Comparison of ENCODE assay signal across 8 cellular contexts in the genomic region with DNA sequence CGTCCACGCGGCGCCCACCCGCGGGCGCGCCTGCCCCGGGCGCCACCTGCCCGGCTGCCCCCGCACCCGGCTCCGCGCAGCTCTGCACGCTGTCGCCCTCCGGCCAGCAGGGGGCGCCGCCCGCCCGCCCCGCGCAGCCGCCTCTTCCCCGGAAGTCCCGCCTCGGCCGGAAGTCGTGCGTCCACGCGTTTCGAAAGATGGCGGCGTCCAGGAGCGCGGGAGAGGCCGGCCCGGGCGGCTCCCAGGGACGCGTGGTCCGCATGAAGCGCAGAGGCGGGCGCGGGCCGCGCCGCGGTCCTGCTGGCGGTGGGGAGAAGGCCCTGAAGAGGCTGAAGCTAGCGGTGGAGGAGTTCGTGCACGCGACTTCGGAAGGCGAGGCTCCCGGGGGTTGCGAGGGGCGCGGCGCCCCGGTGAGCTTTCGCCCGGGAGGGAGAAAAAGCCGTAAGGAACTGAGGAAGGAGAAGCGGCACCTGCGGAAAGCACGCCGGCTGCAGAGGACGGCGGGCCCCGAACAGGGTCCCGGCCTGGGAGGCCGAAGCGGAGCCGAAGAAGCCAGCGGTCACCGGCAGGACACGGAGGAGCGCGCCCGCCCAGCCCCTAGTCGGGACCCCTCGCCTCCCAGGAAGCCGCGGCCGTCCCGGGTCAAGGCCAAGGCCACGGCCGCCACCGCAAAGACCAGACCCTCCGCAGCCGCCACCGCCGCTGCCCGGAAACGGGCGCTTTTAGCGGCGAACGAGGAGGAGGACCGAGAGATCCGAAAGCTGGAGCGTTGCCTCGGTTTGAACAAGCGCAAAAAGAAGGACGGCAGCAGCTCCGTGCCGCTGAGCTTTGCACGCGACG. TPM values are rescaled to one million over a fixed set of nuclear protein-coding genes. Genes with fewer than 3 reads are reported as not detected.
A peak's percentile ranks its signal among the peaks of the same experiment; 100 is the strongest.
DNase-seq lines count a peak whose midpoint lies in the region; TF ChIP-seq lines count a peak whose summit lies in the region.

A gene with protein sequence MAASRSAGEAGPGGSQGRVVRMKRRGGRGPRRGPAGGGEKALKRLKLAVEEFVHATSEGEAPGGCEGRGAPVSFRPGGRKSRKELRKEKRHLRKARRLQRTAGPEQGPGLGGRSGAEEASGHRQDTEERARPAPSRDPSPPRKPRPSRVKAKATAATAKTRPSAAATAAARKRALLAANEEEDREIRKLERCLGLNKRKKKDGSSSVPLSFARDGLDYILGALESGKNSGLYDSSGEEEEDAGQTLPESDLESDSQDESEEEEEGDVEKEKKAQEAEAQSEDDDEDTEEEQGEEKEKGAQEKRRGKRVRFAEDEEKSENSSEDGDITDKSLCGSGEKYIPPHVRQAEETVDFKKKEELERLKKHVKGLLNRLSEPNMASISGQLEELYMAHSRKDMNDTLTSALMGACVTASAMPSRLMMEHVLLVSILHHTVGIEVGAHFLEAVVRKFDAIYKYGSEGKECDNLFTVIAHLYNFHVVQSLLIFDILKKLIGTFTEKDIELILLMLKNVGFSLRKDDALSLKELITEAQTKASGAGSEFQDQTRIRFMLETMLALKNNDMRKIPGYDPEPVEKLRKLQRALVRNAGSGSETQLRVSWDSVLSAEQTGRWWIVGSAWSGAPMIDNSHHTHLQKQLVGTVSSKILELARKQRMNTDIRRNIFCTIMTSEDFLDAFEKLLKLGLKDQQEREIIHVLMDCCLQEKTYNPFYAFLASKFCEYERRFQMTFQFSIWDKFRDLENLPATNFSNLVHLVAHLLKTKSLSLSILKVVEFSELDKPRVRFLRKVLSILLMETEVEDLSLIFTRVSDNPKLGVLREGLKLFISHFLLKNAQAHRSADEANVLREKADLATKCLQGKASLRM (plus strand): TSS at position 172 of the 840 bp plus-strand sequence. CDS start 26 bp downstream, at position 198.

- H3K56ac ChIP-seq in H9 (ENCODE audit: insufficient read length, low read depth, low read length): no peak within 1 kb of the TSS

- no CpG with 5 or more reads among the region's 115 CpGs for WGBS in H9 (ENCODE audit: extremely low coverage, insufficient read length, low lambda C conversion rate)
- WGBS in testis, 2 donors: 0 to 1% methylated on average over 34 to 100 of the region's 115 CpGs

- H3K9ac ChIP-seq in H9 (ENCODE audit: extremely low read depth, insufficient read length, low read length) (peak within 1 kb of the TSS; percentile 87), Loucy (ENCODE audit: low read depth, low read length, poor library complexity, severe bottlenecking) (peak within 1 kb of the TSS; percentile 91)

- no peak within 1 kb of the TSS for H2AK5ac ChIP-seq in H9 (ENCODE audit: insufficient read length, low read length)

- H3K36me3 ChIP-seq in Loucy (ENCODE audit: insufficient read depth, low read length): peaks cover 25% of the 10 kb centered on the region; the same call in 1 of the 2 replicates
- no peaks in the 10 kb centered on the region for H3K36me3 ChIP-seq in testis (ENCODE audit: low read depth, missing control alignments)

- no peaks in the 10 kb centered on the region for H3K9me3 ChIP-seq in H9 (ENCODE audit: control insufficient read depth, low read depth, low read length)
- no peaks in the 10 kb centered on the region for H3K9me3 ChIP-seq in Loucy (ENCODE audit: insufficient read depth, low read depth, low read length)
- no peaks in the 10 kb centered on the region for H3K9me3 ChIP-seq in testis

- H3K4me2 ChIP-seq in H9 (ENCODE audit: insufficient read depth, insufficient read length, low read length) (peak within 1 kb of the TSS; percentile 100), Loucy (ENCODE audit: low read depth, low read length, poor library complexity, severe bottlenecking) (peak within 1 kb of the TSS; percentile 100)

- TF ChIP-seq CTCF in H9 (conservative IDR thresholded peaks at IDR 0.05) (peak; percentile 73), Loucy (conservative IDR thresholded peaks at IDR 0.05; ENCODE audit: low read length) (peak; percentile 53), osteocyte (IDR thresholded peaks at IDR 0.05) (peak; percentile 82), testis (IDR thresholded peaks at IDR 0.05) (peak; percentile 86 to 98 (median 91))

- H3K23me2 ChIP-seq in H9 (ENCODE audit: insufficient read length, low read depth, low read length, poor library complexity, severe bottlenecking): peaks cover 15% of the 10 kb centered on the region

- H3K27ac Mint-ChIP-seq in H9: peak within 1 kb of the TSS in 2 of 3 experiments; percentile 22 to 89; a peak in 3 of 7 replicates
- peak within 1 kb of the TSS; percentile 72 for H3K27ac Mint-ChIP-seq in osteocyte (ENCODE audit: unreplicated experiment)

- peaks cover 10% of the 10 kb centered on the region for H3K79me1 ChIP-seq in H9 (ENCODE audit: insufficient read depth, low read depth, low read length, poor library complexity, severe bottlenecking)

- no peak within 1 kb of the TSS for H2BK120ac ChIP-seq in H9 (ENCODE audit: low read depth, low read length, poor library complexity, severe bottlenecking)

- H3K9me3 Mint-ChIP-seq in H9: no peaks in the 10 kb centered on the region; a peak in 1 of 5 replicates
- no peaks in the 10 kb centered on the region for H3K9me3 Mint-ChIP-seq in osteocyte (ENCODE audit: unreplicated experiment)

- intact Hi-C loops in testis (cut with DNase I; ENCODE audit: low total_unique reads): no loop called here

- H3K4me3 Mint-ChIP-seq in H9 (peak within 1 kb of the TSS; percentile 89 to 91), osteocyte (ENCODE audit: unreplicated experiment) (peak within 1 kb of the TSS; percentile 83)

- DNase-seq in H9: peak; percentile 84
- peak; percentile 81 for DNase-seq in SK-N-DZ (ENCODE audit: low spot score)
- peak; percentile 93 for DNase-seq in activated naive CD4-positive, alpha-beta T cell treated with Interleukin-2 at 50 U/mL for 16 hours
- no peak for DNase-seq in glomerular endothelial cell (ENCODE audit: extremely low read depth, low read depth, low spot score)
- DNase-seq in osteocyte (ENCODE audit: extremely low spot score, unreplicated experiment): peak; percentile 96
- peak; percentile 90 for DNase-seq in testis

- H3K4ac ChIP-seq in H9 (ENCODE audit: low read depth, low read length): no peak within 1 kb of the TSS

- no peak within 1 kb of the TSS for H2BK20ac ChIP-seq in H9 (ENCODE audit: low read depth, low read length, poor library complexity, severe bottlenecking)

- no peak within 1 kb of the TSS; the same call in 1 of the 2 replicates for H2BK15ac ChIP-seq in H9 (ENCODE audit: low read depth, low read length)

- H2BK5ac ChIP-seq in H9 (ENCODE audit: insufficient read length, low read length): no peak within 1 kb of the TSS

- peak within 1 kb of the TSS; percentile 79 for H3K18ac ChIP-seq in H9 (ENCODE audit: insufficient read length, low read depth, low read length)

- no peak within 1 kb of the TSS for H3K27ac ChIP-seq in H9 (ENCODE audit: insufficient read length, low read depth, low read length)
- H3K27ac ChIP-seq in testis: peak within 1 kb of the TSS; percentile 73 to 75

- H3K9me2 ChIP-seq in Loucy (replicated peaks; ENCODE audit: low read depth, low read length): no peaks in the 10 kb centered on the region

- no peak within 1 kb of the TSS for H3K23ac ChIP-seq in H9 (ENCODE audit: insufficient read length, low read depth, low read length)

- H2BK12ac ChIP-seq in H9 (ENCODE audit: insufficient read length, low read depth, low read length): no peak within 1 kb of the TSS

- H3K4me1 Mint-ChIP-seq in H9 (peaks cover 25 to 29% of the 10 kb centered on the region in 2 experiments), osteocyte (ENCODE audit: unreplicated experiment) (peaks cover 24% of the 10 kb centered on the region)

- H3K27me3 Mint-ChIP-seq in H9 (ENCODE audit: low read depth) (peaks cover 14% of the 10 kb centered on the region), osteocyte (ENCODE audit: unreplicated experiment) (peaks cover 28% of the 10 kb centered on the region)

- no peak within 1 kb of the TSS for H4K5ac ChIP-seq in H9 (ENCODE audit: insufficient read length, low read depth, low read length)

- H3K14ac ChIP-seq in H9 (ENCODE audit: insufficient read depth, low read length): peak within 1 kb of the TSS; percentile 90

- H4K8ac ChIP-seq in H9 (replicated peaks; ENCODE audit: insufficient read length, low read depth, low read length): no peak within 1 kb of the TSS

- no peak within 1 kb of the TSS for H2AFZ ChIP-seq in H9 (ENCODE audit: low read length)
- H2AFZ ChIP-seq in Loucy (ENCODE audit: low read length): peak within 1 kb of the TSS; percentile 94

- no peaks in the 10 kb centered on the region for H3F3A ChIP-seq in Loucy (ENCODE audit: low read depth)

- no peaks in the 10 kb centered on the region for H4K20me1 ChIP-seq in H9 (ENCODE audit: control insufficient read depth, insufficient read depth, insufficient read length)
- peaks cover 26% of the 10 kb centered on the region for H4K20me1 ChIP-seq in Loucy (ENCODE audit: insufficient read depth, low read length, poor library complexity, severe bottlenecking)

- H3K27me3 ChIP-seq in H9 (ENCODE audit: insufficient read depth, low read length): no peaks in the 10 kb centered on the region
- no peaks in the 10 kb centered on the region for H3K27me3 ChIP-seq in Loucy (ENCODE audit: insufficient read depth, low read length, poor library complexity, severe bottlenecking)
- no peaks in the 10 kb centered on the region for H3K27me3 ChIP-seq in testis

- peaks cover 3% of the 10 kb centered on the region; the same call in 1 of the 2 replicates for H3K4me1 ChIP-seq in H9 (ENCODE audit: insufficient read depth, low read length)
- peaks cover 12% of the 10 kb centered on the region for H3K4me1 ChIP-seq in Loucy (ENCODE audit: insufficient read depth, low read length, poor library complexity, severe bottlenecking)
- H3K4me1 ChIP-seq in testis: peaks cover 20% of the 10 kb centered on the region

- no peak within 1 kb of the TSS for H4K91ac ChIP-seq in H9 (ENCODE audit: insufficient read length, low read depth, low read length)

- H3K36me3 Mint-ChIP-seq in H9 (ENCODE audit: insufficient read depth in 1 of 3, low read depth in 3 of 3) (peaks cover 26 to 30% (median 29%) of the 10 kb centered on the region in 3 experiments), osteocyte (ENCODE audit: unreplicated experiment) (peaks cover 16% of the 10 kb centered on the region)

- no peak for TF ChIP-seq POLR2A in testis (IDR thresholded peaks at IDR 0.05)

- no peak within 1 kb of the TSS for H3T11ph ChIP-seq in H9 (ENCODE audit: low read length)

- H3K4me3 ChIP-seq in GM08714 (ENCODE audit: low read length) (peak within 1 kb of the TSS; percentile 94), Loucy (ENCODE audit: low read length, poor library complexity, severe bottlenecking) (peak within 1 kb of the TSS; percentile 85), testis (peak within 1 kb of the TSS; percentile 91 to 96)

- H3K79me2 ChIP-seq in H9 (ENCODE audit: insufficient read depth, low read length) (peaks cover 24% of the 10 kb centered on the region), Loucy (ENCODE audit: insufficient read depth, low read length) (peaks cover 52% of the 10 kb centered on the region)

RNA-seq across cellular contexts. Expression of the gene that starts here (rescaled TPM):
- total RNA-seq in H9 (2021) (30.4 and 31.7 TPM in 2 replicates), glomerular endothelial cell (19.1 and 43.8 TPM in 2 replicates), osteocyte (21.3 and 22.6 TPM in 2 replicates), testis (10 to 100 TPM; 42.8 to 47.1 TPM)
- 10.6 and 12.6 TPM in 2 replicates for polyA plus RNA-seq in SK-N-DZ (2014; cell fraction: cytosol; rRNA removed)
- polyA plus RNA-seq in SK-N-DZ (2014; cell fraction: nucleus; rRNA removed): 14.4 and 44.8 TPM in 2 replicates
- polyA plus RNA-seq in testis (ENCODE audit: insufficient read depth, low read depth, low replicate concordance): 20.2 TPM
